Comparison of ENCODE assay signal across 17 cellular contexts in genomic region chr9:87699835-87700234, GRCh38.
"Had no signal": no experiment of that assay in that cellular context is flagged by ENCODE, and none has a peak within 500 bp of the region (broad histone marks: within the 10 kb centered on the region; RNA-seq: fewer than 3 reads in every experiment).

No MANE protein-coding gene starts in this region.

- H3K27me3 ChIP-seq: brain microvascular endothelial cell, suprapubic skin, upper lobe of left lung had no signal

- H3K4me1 ChIP-seq: suprapubic skin had no signal

- H3K36me3 ChIP-seq: brain microvascular endothelial cell had no signal

- H3K4me3 ChIP-seq: coronary artery, suprapubic skin, upper lobe of left lung had no signal

- H3K9me3 ChIP-seq: suprapubic skin, upper lobe of left lung had no signal

- H3K4me1 Mint-ChIP-seq: stimulated activated naive CD8-positive, alpha-beta T cell treated with anti-CD3 and anti-CD28 coated beads, Interleukin-15, amount 100 ng/mL, for 72 hours had no signal

- DNase-seq: activated CD8-positive, alpha-beta memory T cell treated with anti-CD3 and anti-CD28 coated beads for 24 hours; activated CD8-positive, alpha-beta memory T cell treated with anti-CD3 and anti-CD28 coated beads, Interleukin-2, amount 50 U/mL, for 48 hours; activated effector memory CD4-positive, alpha-beta T cell treated with anti-CD3 and anti-CD28 coated beads, Interleukin-2, amount 50 U/mL, for 16 hours; activated naive CD4-positive, alpha-beta T cell treated with anti-CD3 and anti-CD28 coated beads, Interleukin-2, amount 50 U/mL, for 16 hours; activated T-cell treated with anti-CD3 and anti-CD28 coated beads, Interleukin-2, amount 50 U/mL, for 48 hours; aorta; brain microvascular endothelial cell; left cardiac atrium; stimulated activated CD4-positive, alpha-beta T cell treated with anti-CD3 and anti-CD28 coated beads, Interleukin-12 subunit alpha, Interleukin-12 subunit beta, amount 100 ng/mL, for 4 hours; stimulated activated CD4-positive, alpha-beta T cell treated with anti-CD3 and anti-CD28 coated beads, Interleukin-2, amount 100 ng/mL, for 24 hours; stimulated activated naive CD8-positive, alpha-beta T cell treated with anti-CD3 and anti-CD28 coated beads, Interleukin-15, amount 100 ng/mL, for 72 hours; T-helper 1 cell; T1000; upper lobe of left lung had no signal

- H3K27ac ChIP-seq: brain microvascular endothelial cell, coronary artery, suprapubic skin, upper lobe of left lung had no signal

- H3K36me3 Mint-ChIP-seq: natural killer cell treated with Interleukin-12 subunit alpha and Interleukin-12 subunit beta and Interleukin-15 and Interleukin-18, amount 100 ng/mL, for 72 hours had no signal

- H3K9me3 Mint-ChIP-seq: natural killer cell treated with Interleukin-12 subunit alpha and Interleukin-12 subunit beta and Interleukin-15 and Interleukin-18, amount 100 ng/mL, for 72 hours; stimulated activated naive CD8-positive, alpha-beta T cell treated with anti-CD3 and anti-CD28 coated beads, Interleukin-15, amount 100 ng/mL, for 72 hours had no signal

- H3K4me3 Mint-ChIP-seq: natural killer cell treated with Interleukin-12 subunit alpha and Interleukin-12 subunit beta and Interleukin-15 and Interleukin-18, amount 100 ng/mL, for 72 hours; stimulated activated naive CD8-positive, alpha-beta T cell treated with anti-CD3 and anti-CD28 coated beads, Interleukin-15, amount 100 ng/mL, for 72 hours had no signal

- H3K27ac Mint-ChIP-seq: natural killer cell treated with Interleukin-12 subunit alpha and Interleukin-12 subunit beta and Interleukin-15 and Interleukin-18, amount 100 ng/mL, for 72 hours; stimulated activated naive CD8-positive, alpha-beta T cell treated with anti-CD3 and anti-CD28 coated beads, Interleukin-15, amount 100 ng/mL, for 72 hours had no signal
